Comparison of ENCODE assay signal across 20 cellular contexts in genomic region chr4:4627906-4628305, GRCh38.
A peak's percentile ranks its signal among the peaks of the same experiment; 100 is the strongest.
DNase-seq lines count a peak whose midpoint lies in the region; ATAC-seq and TF ChIP-seq lines count a peak whose summit lies in the region.
"Had no signal": no experiment of that assay in that cellular context is flagged by ENCODE, and none has a peak within 500 bp of the region (broad histone marks: within the 10 kb centered on the region; RNA-seq: fewer than 3 reads in every experiment).

No MANE protein-coding gene starts in this region.

- no peaks in the 10 kb centered on the region for H3K36me3 ChIP-seq in cardiac muscle cell
- H3K36me3 ChIP-seq in heart left ventricle, result no peaks in the 10 kb centered on the region
- H3K36me3 ChIP-seq: BLaER1 treated with 17β-estradiol and CSF1 and Interleukin-3, amounts not matched to agents 10 nM and 100 nM had no signal

- no peak for TF ChIP-seq CTCF in cardiac muscle cell (IDR thresholded peaks at IDR 0.05; ENCODE audit: low read depth, low read length)
- no peak for TF ChIP-seq CTCF in heart left ventricle (IDR thresholded peaks at IDR 0.05)
- no peak for TF ChIP-seq CTCF in neural crest cell (conservative IDR thresholded peaks at IDR 0.05)
- no peak for TF ChIP-seq CTCF in GM10266 (IDR thresholded peaks at IDR 0.05; ENCODE audit: control insufficient read depth, insufficient read depth, low read depth, missing control alignments)

- peaks cover 8% of the 10 kb centered on the region for H3K36me3 Mint-ChIP-seq in neural crest cell (ENCODE audit: low read depth)
- H3K36me3 Mint-ChIP-seq: CD14-positive monocyte had no signal

- no peak for DNase-seq in cardiac muscle cell (ENCODE audit: low read depth in 1 of 2, low spot score in 1 of 2)
- no peak for DNase-seq in heart left ventricle
- no peak for DNase-seq in neural crest cell (ENCODE audit: low read depth, low spot score)
- no peak for DNase-seq in GM10266 (ENCODE audit: extremely low spot score)
- DNase-seq in KBM-7, result no peak
- DNase-seq: Calu3; CD4-positive, alpha-beta T cell; CD8-positive, alpha-beta memory T cell; DMS53; DMS79 treated with DMSO at 0.1 percent for 48 hours; GF-D8 had no signal

- H3K27ac Mint-ChIP-seq in neural crest cell (ENCODE audit: unreplicated experiment), result peak overlapping the region; percentile 54
- H3K27ac Mint-ChIP-seq: B cell; CD14-positive monocyte; CD4-positive, alpha-beta T cell; GM23338; H9 had no signal

- no peak overlapping the region for H3K4me3 Mint-ChIP-seq in neural crest cell
- H3K4me3 Mint-ChIP-seq: B cell; CD14-positive monocyte; CD4-positive, alpha-beta T cell; CD8-positive, alpha-beta memory T cell; GM23338; H9 had no signal

- peaks cover 7% of the 10 kb centered on the region for H3K4me1 ChIP-seq in cardiac muscle cell (ENCODE audit: low read depth)
- H3K4me1 ChIP-seq in heart left ventricle, result no peaks in the 10 kb centered on the region

- no peak overlapping the region for H3K4me3 ChIP-seq in cardiac muscle cell
- no peak overlapping the region for H3K4me3 ChIP-seq in heart left ventricle
- H3K4me3 ChIP-seq: BLaER1 treated with 17β-estradiol and CSF1 and Interleukin-3, amounts not matched to agents 10 nM and 100 nM; GM23338 had no signal

- intact Hi-C loops in heart left ventricle (cut with DNase I), result no loop called here

- WGBS in heart left ventricle, 4 donors, result 83 to 97% (median 88%) methylated on average over 2 of the region's 2 CpGs

- H3K27me3 ChIP-seq in cardiac muscle cell (no peaks in the 10 kb centered on the region), heart left ventricle (no peaks in the 10 kb centered on the region)
- H3K27me3 ChIP-seq: BLaER1 treated with 17β-estradiol and CSF1 and Interleukin-3, amounts not matched to agents 10 nM and 100 nM had no signal

- ATAC-seq in heart left ventricle (no peak), SK-N-SH treated with all-trans-retinoic acid at 6 μM for 48 hours (no peak), GM19452 (IDR thresholded peaks at IDR 0.05; ENCODE audit: unreplicated experiment) (no peak)
- ATAC-seq: HCT116 had no signal

- no peaks in the 10 kb centered on the region for H3K27me3 Mint-ChIP-seq in neural crest cell (ENCODE audit: low read depth)
- H3K27me3 Mint-ChIP-seq: B cell; CD4-positive, alpha-beta T cell; CD8-positive, alpha-beta memory T cell had no signal

- peaks cover 30% of the 10 kb centered on the region for H3K4me1 Mint-ChIP-seq in neural crest cell
- H3K4me1 Mint-ChIP-seq: B cell; CD8-positive, alpha-beta memory T cell had no signal

- H3K9me3 ChIP-seq in cardiac muscle cell (ENCODE audit: low read depth), result no peaks in the 10 kb centered on the region
- peaks cover 0 to 7% (median 0%) of the 10 kb centered on the region in 12 donors for H3K9me3 ChIP-seq in heart left ventricle

- no peaks in the 10 kb centered on the region for H3K9me3 Mint-ChIP-seq in neural crest cell
- H3K9me3 Mint-ChIP-seq: CD4-positive, alpha-beta T cell; CD8-positive, alpha-beta memory T cell; GM23338; H9 had no signal

- no peak for TF ChIP-seq POLR2A in heart left ventricle (IDR thresholded peaks at IDR 0.05)

- peak overlapping the region; percentile 66 for H3K27ac ChIP-seq in cardiac muscle cell
- no peak overlapping the region for H3K27ac ChIP-seq in heart left ventricle
- H3K27ac ChIP-seq: 22Rv1; BLaER1 treated with 17β-estradiol and CSF1 and Interleukin-3, amounts not matched to agents 10 nM and 100 nM had no signal

- in situ Hi-C loops in KBM-7 (cut with MboI; ENCODE audit: low pct_unique_long_range_greater_than_20kb, low sequenced_read_pairs), result no loop called here

TF ChIP-seq in SK-N-SH treated with all-trans-retinoic acid at 6 μM for 48 hours, 23 proteins besides CTCF, POLR2A, EP300 and RAD21:
- TF ChIP-seq ZNF70 (CRISPR knock-in tag; IDR thresholded peaks at IDR 0.05), result no peak
- peak; percentile 75; the same call in 1 of the 2 replicates for TF ChIP-seq ZFP3 (CRISPR knock-in tag; IDR thresholded peaks at IDR 0.05)
